In genomic region chr1:231508941-231509340, GRCh38 we compare ENCODE assay signal across 16 cellular contexts.
"Had no signal": no experiment of that assay in that cellular context is flagged by ENCODE, and none has a peak within 500 bp of the region (broad histone marks: within the 10 kb centered on the region; RNA-seq: fewer than 3 reads in every experiment).

No MANE protein-coding gene starts in this region.

- H3K27me3 ChIP-seq: stomach, thyroid gland, vagina had no signal

- H3K9me3 ChIP-seq: lower lobe of right lung, mucosa of descending colon, stomach, thyroid gland, vagina had no signal

- ATAC-seq: lower lobe of right lung, mucosa of descending colon, natural killer cell, T-helper 17 cell had no signal

- H3K4me3 ChIP-seq: lower lobe of right lung, mucosa of descending colon, stomach, thyroid gland, vagina had no signal

- H3K36me3 ChIP-seq: lower lobe of right lung, stomach, thyroid gland, vagina had no signal

- H3K27ac ChIP-seq: epithelial cell of prostate, lower lobe of right lung, stomach, thyroid gland had no signal

- H3K4me1 ChIP-seq: lower lobe of right lung, stomach, thyroid gland, vagina had no signal

- DNase-seq: activated CD4-positive, alpha-beta T cell treated with anti-CD3 and anti-CD28 coated beads, Interleukin-2, amount 50 U/mL, for 1 hour; activated T-cell treated with anti-CD3 and anti-CD28 coated beads for 4 hours; central memory CD4-positive, alpha-beta T cell; cortex of kidney; effector memory CD4-positive, alpha-beta T cell; hypothalamus; lower lobe of right lung; mucosa of descending colon; natural killer cell; retina; stimulated activated CD4-positive, alpha-beta T cell treated with anti-CD3 and anti-CD28 coated beads, Interleukin-4, amount 100 ng/mL, for 4 hours; stomach; T-helper 17 cell; thyroid gland had no signal
